Comparison of ENCODE assay signal across 1 cellular context in genomic region chr1:234348964-234349363, GRCh38.
TF ChIP-seq lines count a peak whose summit lies in the region.

No MANE protein-coding gene starts in this region.

TF ChIP-seq in HepG2, 621 proteins besides CTCF, POLR2A, EP300 and RAD21 (continued from another document and continues in another):
- TF ChIP-seq ZNF609 (CRISPR knock-in tag; IDR thresholded peaks at IDR 0.05; ENCODE audit: borderline replicate concordance) (no peak), GATAD2A (CRISPR knock-in tag; IDR thresholded peaks at IDR 0.05) (peak; percentile 42; the same call in 1 of the 2 replicates), HDAC1 (CRISPR knock-in tag; IDR thresholded peaks at IDR 0.05) (0 out of 2 replicates have a peak, but pooled peaks have one; percentile 20), ZNF562 (CRISPR knock-in tag; IDR thresholded peaks at IDR 0.05; ENCODE audit: borderline replicate concordance) (no peak), SOX6 (IDR thresholded peaks at IDR 0.05) (no peak), SOX6 (CRISPR knock-in tag; IDR thresholded peaks at IDR 0.05) (peak; percentile 48), KMT2B (CRISPR knock-in tag; IDR thresholded peaks at IDR 0.05) (peak; percentile 36; the same call in 1 of the 2 replicates), SP4 (CRISPR knock-in tag; IDR thresholded peaks at IDR 0.05) (no peak), AHDC1 (CRISPR knock-in tag; IDR thresholded peaks at IDR 0.05; ENCODE audit: borderline replicate concordance) (peak; percentile 60; the same call in 1 of the 2 replicates), ZNF441 (CRISPR knock-in tag; IDR thresholded peaks at IDR 0.05; ENCODE audit: borderline replicate concordance) (no peak), ZNF878 (CRISPR knock-in tag; IDR thresholded peaks at IDR 0.05) (0 out of 2 replicates have a peak, but pooled peaks have one; percentile 33), HMG20A (CRISPR knock-in tag; IDR thresholded peaks at IDR 0.05; ENCODE audit: borderline replicate concordance) (0 out of 2 replicates have a peak, but pooled peaks have one; percentile 25), SIX4 (CRISPR knock-in tag; IDR thresholded peaks at IDR 0.05) (0 out of 2 replicates have a peak, but pooled peaks have one; percentile 12), ZNF850 (CRISPR knock-in tag; conservative IDR thresholded peaks at IDR 0.05) (no peak), RARG (CRISPR knock-in tag; IDR thresholded peaks at IDR 0.05; ENCODE audit: low read depth) (no peak), ZNF280D (CRISPR knock-in tag; IDR thresholded peaks at IDR 0.05) (no peak), MAZ (IDR thresholded peaks at IDR 0.05; ENCODE audit: borderline replicate concordance, low read depth, low read length) (peak; percentile 64; the same call in 1 of the 2 replicates), MAZ (CRISPR knock-in tag; IDR thresholded peaks at IDR 0.05; ENCODE audit: low read depth) (no peak), ATM (IDR thresholded peaks at IDR 0.05; ENCODE audit: borderline replicate concordance) (no peak), HOXA9 (CRISPR knock-in tag; IDR thresholded peaks at IDR 0.05; ENCODE audit: borderline replicate concordance) (no peak), SAP130 (CRISPR knock-in tag; IDR thresholded peaks at IDR 0.05; ENCODE audit: low read depth) (peak; percentile 40; the same call in 1 of the 2 replicates), MAX (IDR thresholded peaks at IDR 0.05) (0 out of 2 replicates have a peak, but pooled peaks have one; percentile 48), SOX13 (IDR thresholded peaks at IDR 0.05) (no peak), SOX13 (CRISPR knock-in tag; conservative IDR thresholded peaks at IDR 0.05 in 1 of 2, IDR thresholded peaks at IDR 0.05 in 1 of 2) (peak in 1 of 2 experiments; percentile 23; a peak in 1 of 4 replicates), ZMYM3 (CRISPR knock-in tag; IDR thresholded peaks at IDR 0.05) (peak; percentile 65; the same call in 1 of the 2 replicates), RARA (CRISPR knock-in tag; IDR thresholded peaks at IDR 0.05) (0 out of 2 replicates have a peak, but pooled peaks have one; percentile 40), SOX5 (CRISPR knock-in tag; IDR thresholded peaks at IDR 0.05; ENCODE audit: borderline replicate concordance) (0 out of 2 replicates have a peak, but pooled peaks have one; percentile 34), ZNF317 (CRISPR knock-in tag; IDR thresholded peaks at IDR 0.05) (0 out of 2 replicates have a peak, but pooled peaks have one; percentile 50), ZNF768 (CRISPR knock-in tag; IDR thresholded peaks at IDR 0.05) (no peak), ZNF335 (CRISPR knock-in tag; IDR thresholded peaks at IDR 0.05) (no peak), FOXA1 (IDR thresholded peaks at IDR 0.05) (no peak), FOXA1 (CRISPR knock-in tag; IDR thresholded peaks at IDR 0.05) (peak; percentile 78), JUN (CRISPR knock-in tag; IDR thresholded peaks at IDR 0.05) (no peak), ZNF569 (CRISPR knock-in tag; IDR thresholded peaks at IDR 0.05; ENCODE audit: borderline replicate concordance) (no peak), CEBPG (CRISPR knock-in tag; IDR thresholded peaks at IDR 0.05) (0 out of 2 replicates have a peak, but pooled peaks have one; percentile 48), FOXP1 (IDR thresholded peaks at IDR 0.05) (no peak), FOXP1 (CRISPR knock-in tag; IDR thresholded peaks at IDR 0.05) (peak; percentile 84), ZNF83 (CRISPR knock-in tag; IDR thresholded peaks at IDR 0.05; ENCODE audit: borderline replicate concordance) (no peak), FOXJ3 (CRISPR knock-in tag; IDR thresholded peaks at IDR 0.05; ENCODE audit: borderline replicate concordance) (peak; percentile 48; the same call in 1 of the 2 replicates), ZNF646 (CRISPR knock-in tag; IDR thresholded peaks at IDR 0.05) (peak; percentile 29; the same call in 1 of the 2 replicates)
